ENCODE assay signal across 29 cellular contexts in genomic region chr1:43279161-43279560, GRCh38. TPM values are rescaled to one million over a fixed set of nuclear protein-coding genes. Genes with fewer than 3 reads are reported as not detected.
"Had no signal": no experiment of that assay in that cellular context is flagged by ENCODE, and none has a peak within 500 bp of the region (broad histone marks: within the 10 kb centered on the region; RNA-seq: fewer than 3 reads in every experiment).

No MANE protein-coding gene starts in this region.

- H3K27ac Mint-ChIP-seq: naive thymus-derived CD8-positive, alpha-beta T cell; stimulated activated naive B cell treated with anti-CD40 and anti-IgM and Interleukin-4, amounts not matched to agents 10 μg/mL and 1 μg/mL and 100 μg/mL, for 72 hours; stimulated activated naive CD8-positive, alpha-beta T cell treated with anti-CD3 and anti-CD28 coated beads, Interleukin-15, Interleukin-2, amounts not matched to agents 100 ng/mL and 50 ng/mL, for 24 hours had no signal

- H3K4me3 Mint-ChIP-seq: naive thymus-derived CD8-positive, alpha-beta T cell; stimulated activated naive B cell treated with anti-CD40 and anti-IgM and Interleukin-4, amounts not matched to agents 10 μg/mL and 1 μg/mL and 100 μg/mL, for 72 hours; stimulated activated naive CD8-positive, alpha-beta T cell treated with anti-CD3 and anti-CD28 coated beads, Interleukin-15, Interleukin-2, amounts not matched to agents 100 ng/mL and 50 ng/mL, for 24 hours had no signal

- H3K9me3 ChIP-seq: gastrocnemius medialis, heart left ventricle, neutrophil, pancreas, right atrium auricular region, transverse colon had no signal

- H3K4me1 ChIP-seq: gastrocnemius medialis had no signal

- H3K27ac ChIP-seq: dorsolateral prefrontal cortex, epithelial cell of prostate, gastrocnemius medialis, heart left ventricle, hepatocyte, neutrophil, pancreas, right atrium auricular region, transverse colon had no signal

- H3K4me2 ChIP-seq: hepatocyte had no signal

- H3K36me3 ChIP-seq: gastrocnemius medialis, heart left ventricle, neutrophil, pancreas, right atrium auricular region, transverse colon had no signal

- DNase-seq: caudate nucleus; cerebellar nuclear complex; effector CD4-positive, alpha-beta T cell; foreskin fibroblast; gastrocnemius medialis; heart left ventricle; left ventricle myocardium superior; naive thymus-derived CD8-positive, alpha-beta T cell; stimulated activated naive B cell treated with anti-CD40 and anti-IgM and Interleukin-4, amounts not matched to agents 10 μg/mL and 1 μg/mL and 100 μg/mL, for 72 hours; transverse colon had no signal

- ATAC-seq: esophagus mucosa; gastrocnemius medialis; heart left ventricle; left ventricle myocardium superior; naive thymus-derived CD8-positive, alpha-beta T cell; pancreas; sciatic nerve; stimulated activated naive B cell treated with anti-CD40 and anti-IgM and Interleukin-4, amounts not matched to agents 10 μg/mL and 1 μg/mL and 100 μg/mL, for 72 hours had no signal

- H3K36me3 Mint-ChIP-seq: stimulated activated naive B cell treated with anti-CD40 and anti-IgM and Interleukin-4, amounts not matched to agents 10 μg/mL and 1 μg/mL and 100 μg/mL, for 72 hours had no signal

- H3K4me3 ChIP-seq: dorsolateral prefrontal cortex, gastrocnemius medialis, heart left ventricle, hepatocyte, pancreas, right atrium auricular region, transverse colon had no signal

- H3K27me3 Mint-ChIP-seq: stimulated activated naive CD8-positive, alpha-beta T cell treated with anti-CD3 and anti-CD28 coated beads, Interleukin-15, Interleukin-2, amounts not matched to agents 100 ng/mL and 50 ng/mL, for 24 hours had no signal

- H3K27me3 ChIP-seq: dorsolateral prefrontal cortex, gastrocnemius medialis, heart left ventricle, hepatocyte, neutrophil, pancreas, right atrium auricular region, transverse colon had no signal

RNA-seq across cellular contexts. Expression of gene C1orf210, which starts 6.2 kb away (rescaled TPM):
- total RNA-seq: heart left ventricle; left ventricle myocardium superior; lung microvascular endothelial cell; mesenteric fat pad; myocyte; naive thymus-derived CD8-positive, alpha-beta T cell; omental fat pad; posterior vena cava; pulmonary artery endothelial cell; right atrium auricular region; sciatic nerve; skeletal muscle tissue had no signal
- polyA plus RNA-seq: heart left ventricle, neural cell had no signal

RNA-seq across cellular contexts. Expression of gene TMEM125, which starts 9.4 kb away (rescaled TPM):
- total RNA-seq: gastrocnemius medialis; left ventricle myocardium superior; lung microvascular endothelial cell; mesenteric fat pad; myocyte; naive thymus-derived CD8-positive, alpha-beta T cell; pulmonary artery endothelial cell had no signal
- polyA plus RNA-seq: neural cell had no signal

RNA-seq across cellular contexts. Expression of gene TIE1, which starts 21.6 kb away (rescaled TPM):
- total RNA-seq: naive thymus-derived CD8-positive, alpha-beta T cell had no signal
- polyA plus RNA-seq: naive thymus-derived CD8-positive, alpha-beta T cell; neural cell had no signal

RNA-seq across cellular contexts. Expression of gene MPL, which starts 58.5 kb away (rescaled TPM):
- total RNA-seq: bronchial epithelial cell; gastrocnemius medialis; hepatocyte; naive thymus-derived CD8-positive, alpha-beta T cell; pulmonary artery endothelial cell; skeletal muscle tissue; urinary bladder had no signal
- polyA plus RNA-seq: naive thymus-derived CD8-positive, alpha-beta T cell; neural cell had no signal
